ENCODE assay signal across 8 cellular contexts in genomic region chr10:52818019-52818418, GRCh38. TPM values are rescaled to one million over a fixed set of nuclear protein-coding genes. Genes with fewer than 3 reads are reported as not detected.
DNase-seq lines count a peak whose midpoint lies in the region; ATAC-seq and TF ChIP-seq lines count a peak whose summit lies in the region.

No MANE protein-coding gene starts in this region.

- H3K9ac ChIP-seq in IMR-90 (ENCODE audit: low read depth, low read length): no peak overlapping the region
- H3K9ac ChIP-seq in SU-DHL-6 (ENCODE audit: low read length): no peak overlapping the region

- no peaks in the 10 kb centered on the region for H3K9me3 Mint-ChIP-seq in activated CD8-positive, alpha-beta T cell treated with anti-CD3 and anti-CD28 coated beads for 36 hours
- H3K9me3 Mint-ChIP-seq in activated CD8-positive, alpha-beta T cell treated with anti-CD3 and anti-CD28 coated beads, Interleukin-2, amount 10 ng/mL, durations not matched to agents 7 days and 5 days (ENCODE audit: insufficient read depth): no peaks in the 10 kb centered on the region
- H3K9me3 Mint-ChIP-seq in GM23338 (no peaks in the 10 kb centered on the region), T-cell (peaks cover 0 to 4% (median 0%) of the 10 kb centered on the region in 3 donors)
- H3K9me3 Mint-ChIP-seq in activated CD4-positive, alpha-beta memory T cell treated with anti-CD3 and anti-CD28 coated beads, Interleukin-2, amount 10 ng/mL, durations not matched to agents 7 days and 5 days: no peaks in the 10 kb centered on the region

- H3K36me3 ChIP-seq in GM23338 (ENCODE audit: insufficient read depth) (no peaks in the 10 kb centered on the region), IMR-90 (ENCODE audit: control insufficient read depth, insufficient read depth, low read length) (no peaks in the 10 kb centered on the region), SU-DHL-6 (ENCODE audit: low read length) (no peaks in the 10 kb centered on the region), iPS DF 6.9 (ENCODE audit: control insufficient read depth, insufficient read depth, low read length) (no peaks in the 10 kb centered on the region)

- H3K9me2 ChIP-seq in GM23338 (ENCODE audit: insufficient read depth) (no peaks in the 10 kb centered on the region), SU-DHL-6 (replicated peaks; ENCODE audit: insufficient read depth, low read length) (no peaks in the 10 kb centered on the region)

- in situ Hi-C loops in IMR-90 (cut with MboI; ENCODE audit: low sequenced_read_pairs): no loop called here

- TF ChIP-seq RAD21 in IMR-90 (IDR thresholded peaks at IDR 0.05; ENCODE audit: low read length): peak; percentile 67

- H3K27ac ChIP-seq in GM23338 (ENCODE audit: low read depth) (no peak overlapping the region), IMR-90 (ENCODE audit: insufficient read depth, low read length) (no peak overlapping the region), SU-DHL-6 (ENCODE audit: low read depth, low read length) (no peak overlapping the region), iPS DF 6.9 (ENCODE audit: low read length) (no peak overlapping the region)

- H3K27me3 Mint-ChIP-seq in activated CD8-positive, alpha-beta T cell treated with anti-CD3 and anti-CD28 coated beads for 36 hours: no peaks in the 10 kb centered on the region
- no peaks in the 10 kb centered on the region for H3K27me3 Mint-ChIP-seq in activated CD8-positive, alpha-beta T cell treated with anti-CD3 and anti-CD28 coated beads, Interleukin-2, amount 10 ng/mL, durations not matched to agents 7 days and 5 days (ENCODE audit: low read depth)
- H3K27me3 Mint-ChIP-seq in GM23338 (ENCODE audit: insufficient read depth, low read depth, poor library complexity) (no peaks in the 10 kb centered on the region), T-cell (no peaks in the 10 kb centered on the region)
- no peaks in the 10 kb centered on the region for H3K27me3 Mint-ChIP-seq in activated CD4-positive, alpha-beta memory T cell treated with anti-CD3 and anti-CD28 coated beads, Interleukin-2, amount 10 ng/mL, durations not matched to agents 7 days and 5 days

- H3K27me3 ChIP-seq in GM23338 (ENCODE audit: insufficient read depth) (no peaks in the 10 kb centered on the region), IMR-90 (ENCODE audit: control insufficient read depth, insufficient read depth, low read length) (no peaks in the 10 kb centered on the region), SU-DHL-6 (ENCODE audit: low read length) (no peaks in the 10 kb centered on the region), iPS DF 6.9 (ENCODE audit: control insufficient read depth, insufficient read depth, low read length) (no peaks in the 10 kb centered on the region; the same call in 1 of the 2 replicates)

- H3K4ac ChIP-seq in IMR-90 (ENCODE audit: low read depth, low read length): no peak overlapping the region

- H2BK5ac ChIP-seq in IMR-90 (ENCODE audit: low read depth, low read length, poor library complexity, severe bottlenecking): no peak overlapping the region

- intact Hi-C loops in activated CD8-positive, alpha-beta T cell treated with anti-CD3 and anti-CD28 coated beads for 36 hours (cut with micrococcal nuclease): no loop called here
- intact Hi-C loops in IMR-90 (cut with micrococcal nuclease): loop anchor here (1.0 to 10.0 kb wide), 3 partner anchors 66 to 784 kb away; no protein-coding TSS in a partner anchor

- H2AK5ac ChIP-seq in IMR-90 (ENCODE audit: low read depth, low read length): no peak overlapping the region

- TF ChIP-seq POLR2A in IMR-90 (IDR thresholded peaks at IDR 0.05; ENCODE audit: low read depth, low read length): no peak

- peak; percentile 61 for ATAC-seq in activated CD8-positive, alpha-beta T cell treated with anti-CD3 and anti-CD28 coated beads for 36 hours
- no peak for ATAC-seq in activated CD8-positive, alpha-beta T cell treated with anti-CD3 and anti-CD28 coated beads, Interleukin-2, amount 10 ng/mL, durations not matched to agents 7 days and 5 days
- ATAC-seq in GM23338: peak; percentile 97
- ATAC-seq in IMR-90 (ENCODE audit: low read depth): peak; percentile 73
- no peak for ATAC-seq in T-cell (replicated peaks in 1 of 4)

- no peaks in the 10 kb centered on the region for H3K9me3 ChIP-seq in IMR-90 (ENCODE audit: control insufficient read depth, insufficient read depth, low read length)
- H3K9me3 ChIP-seq in SU-DHL-6 (ENCODE audit: insufficient read depth, low read length): no peaks in the 10 kb centered on the region
- no peaks in the 10 kb centered on the region for H3K9me3 ChIP-seq in iPS DF 6.9 (ENCODE audit: control insufficient read depth, insufficient read depth, low read length)

- H4K91ac ChIP-seq in IMR-90 (ENCODE audit: insufficient read depth, low read depth, low read length): no peak overlapping the region

- no peak overlapping the region for H2BK20ac ChIP-seq in IMR-90 (ENCODE audit: low read depth, low read length)

- no peaks in the 10 kb centered on the region for H3K36me3 Mint-ChIP-seq in activated CD8-positive, alpha-beta T cell treated with anti-CD3 and anti-CD28 coated beads for 36 hours (ENCODE audit: low read depth)
- H3K36me3 Mint-ChIP-seq in activated CD8-positive, alpha-beta T cell treated with anti-CD3 and anti-CD28 coated beads, Interleukin-2, amount 10 ng/mL, durations not matched to agents 7 days and 5 days (ENCODE audit: low read depth): no peaks in the 10 kb centered on the region
- H3K36me3 Mint-ChIP-seq in GM23338 (ENCODE audit: low read depth): no peaks in the 10 kb centered on the region
- H3K36me3 Mint-ChIP-seq in T-cell: no peaks in the 10 kb centered on the region
- no peaks in the 10 kb centered on the region for H3K36me3 Mint-ChIP-seq in activated CD4-positive, alpha-beta memory T cell treated with anti-CD3 and anti-CD28 coated beads, Interleukin-2, amount 10 ng/mL, durations not matched to agents 7 days and 5 days (ENCODE audit: low read depth)

- peak; percentile 16 for TF ChIP-seq CTCF in activated CD8-positive, alpha-beta T cell treated with anti-CD3 and anti-CD28 coated beads for 36 hours (IDR thresholded peaks at IDR 0.05)
- TF ChIP-seq CTCF in GM23338 (conservative IDR thresholded peaks at IDR 0.05; ENCODE audit: low read depth in 2 of 2) (peak; percentile 90), IMR-90 (conservative IDR thresholded peaks at IDR 0.05; ENCODE audit: low read depth, low read length) (peak; percentile 54), SU-DHL-6 (IDR thresholded peaks at IDR 0.05; ENCODE audit: insufficient read depth, low read length, poor library complexity, severe bottlenecking) (peak; percentile 45)

- H3K56ac ChIP-seq in IMR-90 (ENCODE audit: extremely low read depth, insufficient read depth, low read length): no peak overlapping the region

- no peaks in the 10 kb centered on the region for H4K20me1 ChIP-seq in GM23338 (replicated peaks; ENCODE audit: insufficient read depth)
- H4K20me1 ChIP-seq in IMR-90 (ENCODE audit: insufficient read depth, low read length): no peaks in the 10 kb centered on the region
- H4K20me1 ChIP-seq in SU-DHL-6 (ENCODE audit: low read depth, low read length): no peaks in the 10 kb centered on the region

- H3F3A ChIP-seq in GM23338 (replicated peaks; ENCODE audit: low read depth) (no peaks in the 10 kb centered on the region), SU-DHL-6 (ENCODE audit: insufficient read depth) (no peaks in the 10 kb centered on the region)

- H3K4me3 Mint-ChIP-seq in activated CD8-positive, alpha-beta T cell treated with anti-CD3 and anti-CD28 coated beads for 36 hours: no peak overlapping the region
- no peak overlapping the region for H3K4me3 Mint-ChIP-seq in activated CD8-positive, alpha-beta T cell treated with anti-CD3 and anti-CD28 coated beads, Interleukin-2, amount 10 ng/mL, durations not matched to agents 7 days and 5 days
- no peak overlapping the region for H3K4me3 Mint-ChIP-seq in GM23338
- H3K4me3 Mint-ChIP-seq in T-cell: no peak overlapping the region
- H3K4me3 Mint-ChIP-seq in activated CD4-positive, alpha-beta memory T cell treated with anti-CD3 and anti-CD28 coated beads, Interleukin-2, amount 10 ng/mL, durations not matched to agents 7 days and 5 days: no peak overlapping the region

- no peak overlapping the region for H3K4me2 ChIP-seq in GM23338
- no peak overlapping the region for H3K4me2 ChIP-seq in IMR-90 (ENCODE audit: low read depth, low read length)
- H3K4me2 ChIP-seq in SU-DHL-6 (ENCODE audit: low read depth, low read length, poor library complexity, severe bottlenecking): no peak overlapping the region

- dilution Hi-C loops in IMR-90 (cut with HindIII; ENCODE audit: low sequenced_read_pairs, unreplicated experiment): no loop called here

- no peak overlapping the region for H2AK9ac ChIP-seq in IMR-90 (replicated peaks; ENCODE audit: low read depth, low read length, poor library complexity)

- no peak overlapping the region for H2BK120ac ChIP-seq in IMR-90 (ENCODE audit: low read depth, low read length)

- no peak overlapping the region for H2BK15ac ChIP-seq in IMR-90 (ENCODE audit: low read depth, low read length)

- no peak overlapping the region for H4K5ac ChIP-seq in IMR-90 (ENCODE audit: low read depth, low read length)

- no peak overlapping the region for H3K14ac ChIP-seq in IMR-90 (replicated peaks; ENCODE audit: low read depth, low read length)

- POLR2A ChIA-PET in activated CD8-positive, alpha-beta T cell treated with anti-CD3 and anti-CD28 coated beads for 36 hours (lab: Charles Lee): no interaction called here
- POLR2A ChIA-PET in activated CD8-positive, alpha-beta T cell treated with anti-CD3 and anti-CD28 coated beads, Interleukin-2, amount 10 ng/mL, durations not matched to agents 7 days and 5 days (lab: Charles Lee): interaction anchor here (0.7 kb wide), 1 partner anchor 1571 kb away, joined by 3 read pairs; no protein-coding TSS in a partner anchor
- POLR2A ChIA-PET in IMR-90 (lab: Charles Lee; ENCODE audit: unreplicated experiment) (no interaction called here), T-cell (lab: Charles Lee) (no interaction called here)
- POLR2A ChIA-PET in activated CD4-positive, alpha-beta memory T cell treated with anti-CD3 and anti-CD28 coated beads, Interleukin-2, amount 10 ng/mL, durations not matched to agents 7 days and 5 days (lab: Charles Lee): no interaction called here

- CTCF ChIA-PET in activated CD8-positive, alpha-beta T cell treated with anti-CD3 and anti-CD28 coated beads for 36 hours (lab: Charles Lee): interaction anchor here (0.6 to 1.0 kb wide), 2 partner anchors 74 to 462 kb away, joined by 3 read pairs; no protein-coding TSS in a partner anchor
- CTCF ChIA-PET in activated CD8-positive, alpha-beta T cell treated with anti-CD3 and anti-CD28 coated beads, Interleukin-2, amount 10 ng/mL, durations not matched to agents 7 days and 5 days (lab: Charles Lee): interaction anchor here (1.1 to 1.8 kb wide), 3 partner anchors 20 to 1639 kb away, joined by 3 to 4 read pairs (median 3); no protein-coding TSS in a partner anchor
- CTCF ChIA-PET in IMR-90 (lab: Yijun Ruan, JAX) (interaction anchor here (0.6 to 1.3 kb wide), 4 partner anchors 10 to 133 kb away, joined by 3 to 9 read pairs (median 4); no protein-coding TSS in a partner anchor), T-cell (lab: Charles Lee) (no interaction called here)
- CTCF ChIA-PET in activated CD4-positive, alpha-beta memory T cell treated with anti-CD3 and anti-CD28 coated beads, Interleukin-2, amount 10 ng/mL, durations not matched to agents 7 days and 5 days (lab: Charles Lee): no interaction called here

- BruUV-seq in IMR-90 (replicated peaks; lab: Mats Ljungman, UMichigan): no TSS peak

- no CpG with 5 or more reads among the region's 3 CpGs for WGBS in IMR-90 (ENCODE audit: extremely low coverage in 2 of 2, insufficient read length in 1 of 2), 2 experiments
- WGBS in iPS DF 6.9 (ENCODE audit: insufficient coverage, insufficient read length): no CpG with 5 or more reads among the region's 3 CpGs

- H3K79me2 ChIP-seq in GM23338 (replicated peaks; ENCODE audit: insufficient read depth) (no peaks in the 10 kb centered on the region), SU-DHL-6 (ENCODE audit: insufficient read depth, low read length) (no peaks in the 10 kb centered on the region)

- peaks cover 7% of the 10 kb centered on the region for H3K4me1 Mint-ChIP-seq in activated CD8-positive, alpha-beta T cell treated with anti-CD3 and anti-CD28 coated beads for 36 hours (ENCODE audit: low read depth)
- H3K4me1 Mint-ChIP-seq in activated CD8-positive, alpha-beta T cell treated with anti-CD3 and anti-CD28 coated beads, Interleukin-2, amount 10 ng/mL, durations not matched to agents 7 days and 5 days (ENCODE audit: low read depth): no peaks in the 10 kb centered on the region
- H3K4me1 Mint-ChIP-seq in GM23338: peaks cover 27% of the 10 kb centered on the region
- peaks cover 0 to 7% (median 2%) of the 10 kb centered on the region in 3 donors for H3K4me1 Mint-ChIP-seq in T-cell
- H3K4me1 Mint-ChIP-seq in activated CD4-positive, alpha-beta memory T cell treated with anti-CD3 and anti-CD28 coated beads, Interleukin-2, amount 10 ng/mL, durations not matched to agents 7 days and 5 days: no peaks in the 10 kb centered on the region

- H3K18ac ChIP-seq in IMR-90 (ENCODE audit: low read depth, low read length): no peak overlapping the region

- H3K23ac ChIP-seq in IMR-90 (ENCODE audit: low read depth, low read length): no peak overlapping the region

- no peak overlapping the region for H2AFZ ChIP-seq in GM23338
- H2AFZ ChIP-seq in IMR-90 (replicated peaks; ENCODE audit: low read length, poor library complexity): no peak overlapping the region
- H2AFZ ChIP-seq in SU-DHL-6 (ENCODE audit: low read depth, low read length, severe bottlenecking): no peak overlapping the region

- no peak overlapping the region for H4K8ac ChIP-seq in IMR-90 (ENCODE audit: low read depth in 2 of 2, low read length in 2 of 2)

- no peak for DNase-seq in activated CD8-positive, alpha-beta T cell treated with anti-CD3 and anti-CD28 coated beads for 36 hours
- DNase-seq in activated CD8-positive, alpha-beta T cell treated with anti-CD3 and anti-CD28 coated beads, Interleukin-2, amount 10 ng/mL, durations not matched to agents 7 days and 5 days: no peak
- peak; percentile 90 for DNase-seq in GM23338 (ENCODE audit: low spot score)
- DNase-seq in IMR-90: peak; percentile 59
- peak; percentile 43 for DNase-seq in iPS DF 6.9 (ENCODE audit: low read depth, low spot score)
- no peak for DNase-seq in T-cell
- DNase-seq in activated CD4-positive, alpha-beta memory T cell treated with anti-CD3 and anti-CD28 coated beads, Interleukin-2, amount 10 ng/mL, durations not matched to agents 7 days and 5 days: no peak

- H3K79me1 ChIP-seq in IMR-90 (ENCODE audit: low read depth in 1 of 2, low read length in 2 of 2): no peaks in the 10 kb centered on the region

- H3K4me3 ChIP-seq in GM23338 (no peak overlapping the region), IMR-90 (ENCODE audit: insufficient read depth, low read depth, low read length) (no peak overlapping the region), SU-DHL-6 (ENCODE audit: insufficient read depth, low read length, poor library complexity, severe bottlenecking) (no peak overlapping the region), iPS DF 6.9 (ENCODE audit: low read length) (no peak overlapping the region)

- H3K27ac Mint-ChIP-seq in activated CD8-positive, alpha-beta T cell treated with anti-CD3 and anti-CD28 coated beads for 36 hours: no peak overlapping the region
- H3K27ac Mint-ChIP-seq in activated CD8-positive, alpha-beta T cell treated with anti-CD3 and anti-CD28 coated beads, Interleukin-2, amount 10 ng/mL, durations not matched to agents 7 days and 5 days: no peak overlapping the region
- no peak overlapping the region for H3K27ac Mint-ChIP-seq in GM23338
- H3K27ac Mint-ChIP-seq in T-cell: no peak overlapping the region
- no peak overlapping the region for H3K27ac Mint-ChIP-seq in activated CD4-positive, alpha-beta memory T cell treated with anti-CD3 and anti-CD28 coated beads, Interleukin-2, amount 10 ng/mL, durations not matched to agents 7 days and 5 days

- H3K4me1 ChIP-seq in GM23338 (ENCODE audit: insufficient read depth) (peaks cover 20% of the 10 kb centered on the region; the same call in 1 of the 2 replicates), IMR-90 (ENCODE audit: control insufficient read depth, insufficient read depth, low read length) (no peaks in the 10 kb centered on the region), iPS DF 6.9 (ENCODE audit: control insufficient read depth, insufficient read depth, low read length) (no peaks in the 10 kb centered on the region; the same call in 1 of the 2 replicates)

- no peaks in the 10 kb centered on the region for H3K9me1 ChIP-seq in IMR-90 (ENCODE audit: insufficient read depth, low read length)

RNA-seq across cellular contexts. Expression of gene MBL2, which starts 45.4 kb away (rescaled TPM):
- total RNA-seq in activated CD8-positive, alpha-beta T cell treated with anti-CD3 and anti-CD28 coated beads for 36 hours: not detected
- not detected for total RNA-seq in activated CD8-positive, alpha-beta T cell treated with anti-CD3 and anti-CD28 coated beads, Interleukin-2, amount 10 ng/mL, durations not matched to agents 7 days and 5 days
- not detected in 2 replicates for total RNA-seq in GM23338 (2014; rRNA removed; shearing (Covaris generic))
- polyA plus RNA-seq in GM23338 (2016; fragmentation: Nextera tagmentation; extraction: Ambion mirVana): not detected in 2 replicates
- total RNA-seq in IMR-90 (2012; rRNA removed): not detected in 2 replicates
- not detected in 2 replicates for polyA plus RNA-seq in IMR-90 (2012; rRNA removed)
- polyA plus RNA-seq in IMR-90 (2012; cell fraction: cytosol; rRNA removed): not detected in 2 replicates
- not detected in 2 replicates for polyA plus RNA-seq in IMR-90 (2012; cell fraction: nucleus; rRNA removed; ENCODE audit: low replicate concordance)
- total RNA-seq in T-cell: under 1 TPM in 1 of 5 donors, not detected in 4; 0.10 TPM
- not detected for total RNA-seq in activated CD4-positive, alpha-beta memory T cell treated with anti-CD3 and anti-CD28 coated beads, Interleukin-2, amount 10 ng/mL, durations not matched to agents 7 days and 5 days

Comparison
In these comparisons a context has a peak if more than half of its experiments do, and no peak if none do; other contexts are left out.
1. ATAC-seq: peak in activated CD8-positive, alpha-beta T cell treated with anti-CD3 and anti-CD28 coated beads for 36 hours (single experiment), GM23338 (single experiment) and IMR-90 (single experiment); none in activated CD8-positive, alpha-beta T cell treated with anti-CD3 and anti-CD28 coated beads, Interleukin-2, amount 10 ng/mL, durations not matched to agents 7 days and 5 days (single experiment) and T-cell (0 of 4).
2. DNase-seq: peak in GM23338 (single experiment), IMR-90 (single experiment) and iPS DF 6.9 (single experiment); none in activated CD8-positive, alpha-beta T cell treated with anti-CD3 and anti-CD28 coated beads for 36 hours (single experiment), activated CD8-positive, alpha-beta T cell treated with anti-CD3 and anti-CD28 coated beads, Interleukin-2, amount 10 ng/mL, durations not matched to agents 7 days and 5 days (single experiment), T-cell (0 of 34) and activated CD4-positive, alpha-beta memory T cell treated with anti-CD3 and anti-CD28 coated beads, Interleukin-2, amount 10 ng/mL, durations not matched to agents 7 days and 5 days (single experiment).
3. CTCF ChIP-seq: peak in every context shown above with its lines; median percentile 90 in GM23338; 54 in IMR-90; 45 in SU-DHL-6; 16 in activated CD8-positive, alpha-beta T cell treated with anti-CD3 and anti-CD28 coated beads for 36 hours.
4. CTCF ChIA-PET loops: an anchor here in activated CD8-positive, alpha-beta T cell treated with anti-CD3 and anti-CD28 coated beads for 36 hours (0.6 to 1.0 kb wide), activated CD8-positive, alpha-beta T cell treated with anti-CD3 and anti-CD28 coated beads, Interleukin-2, amount 10 ng/mL, durations not matched to agents 7 days and 5 days (1.1 to 1.8 kb wide) and IMR-90 (0.6 to 1.3 kb wide); none called in T-cell and activated CD4-positive, alpha-beta memory T cell treated with anti-CD3 and anti-CD28 coated beads, Interleukin-2, amount 10 ng/mL, durations not matched to agents 7 days and 5 days.